14 cellular contexts compared by ENCODE assay signal in the genomic region with DNA sequence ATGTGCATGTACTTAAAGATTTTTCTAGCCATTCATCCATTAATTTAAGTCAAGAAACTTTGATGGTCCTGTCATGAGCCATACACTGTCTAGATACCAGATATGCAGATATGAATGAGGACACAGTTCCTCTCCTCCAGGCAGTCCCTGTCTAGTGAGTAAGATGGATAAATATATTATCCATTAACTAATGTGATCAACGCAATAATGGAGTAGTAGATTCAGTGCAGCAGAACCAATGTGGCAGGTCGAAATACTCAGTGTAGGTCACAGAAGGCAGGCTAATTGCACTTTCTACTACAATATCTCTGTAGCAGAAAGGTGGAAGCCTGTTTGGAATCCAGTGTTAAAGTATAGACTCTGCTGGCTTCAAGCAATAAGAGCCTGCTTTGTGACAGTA.
DNase-seq lines count a peak whose midpoint lies in the region; TF ChIP-seq lines count a peak whose summit lies in the region.
"Had no signal": no experiment of that assay in that cellular context is flagged by ENCODE, and none has a peak within 500 bp of the region (broad histone marks: within the 10 kb centered on the region; RNA-seq: fewer than 3 reads in every experiment).

No MANE protein-coding gene starts in this region.

- intact Hi-C loops in activated CD4-positive, alpha-beta memory T cell treated with anti-CD3 and anti-CD28 coated beads for 36 hours (cut with micrococcal nuclease) = no loop called here

- DNase-seq in ACHN (peak; percentile 2), Caki2 (ENCODE audit: low read depth) (peak; percentile 47), left kidney (ENCODE audit: low read depth, low spot score) (peak; percentile 22), renal cortical epithelial cell (ENCODE audit: low read depth) (peak; percentile 10), HEK293T (ENCODE audit: extremely low spot score) (no peak)
- DNase-seq in activated CD4-positive, alpha-beta memory T cell treated with anti-CD3 and anti-CD28 coated beads for 36 hours = no peak
- DNase-seq: Caco-2; CD4-positive, alpha-beta T cell; DMS153; DMS79; GDM1; HCEC 1CT; IMR-90 had no signal

- no peaks in the 10 kb centered on the region for H3K27me3 Mint-ChIP-seq in activated CD4-positive, alpha-beta memory T cell treated with anti-CD3 and anti-CD28 coated beads for 36 hours
- H3K27me3 Mint-ChIP-seq: CD4-positive, alpha-beta T cell had no signal

- in situ Hi-C loops in ACHN (cut with HindIII; ENCODE audit: low pct_ligation_motif_present, low pct_unique_long_range_greater_than_20kb, low sequenced_read_pairs) = no loop called here
- in situ Hi-C loops in Caki2 (cut with HindIII; ENCODE audit: low pct_unique_long_range_greater_than_20kb, low sequenced_read_pairs) = no loop called here

- no peaks in the 10 kb centered on the region for H3K36me3 Mint-ChIP-seq in activated CD4-positive, alpha-beta memory T cell treated with anti-CD3 and anti-CD28 coated beads for 36 hours

- POLR2A ChIA-PET in HEK293T (lab: Yijun Ruan, JAX) = no interaction called here
- POLR2A ChIA-PET in activated CD4-positive, alpha-beta memory T cell treated with anti-CD3 and anti-CD28 coated beads for 36 hours (lab: Charles Lee) = no interaction called here

- H3K4me3 Mint-ChIP-seq in activated CD4-positive, alpha-beta memory T cell treated with anti-CD3 and anti-CD28 coated beads for 36 hours = no peak overlapping the region
- H3K4me3 Mint-ChIP-seq: CD4-positive, alpha-beta T cell; GM23338 had no signal

- H3K9me3 Mint-ChIP-seq in activated CD4-positive, alpha-beta memory T cell treated with anti-CD3 and anti-CD28 coated beads for 36 hours = peaks cover 3% of the 10 kb centered on the region
- H3K9me3 Mint-ChIP-seq: GM23338 had no signal

- H3K4me1 Mint-ChIP-seq in activated CD4-positive, alpha-beta memory T cell treated with anti-CD3 and anti-CD28 coated beads for 36 hours (ENCODE audit: low read depth) = no peaks in the 10 kb centered on the region

- no peak overlapping the region for H3K27ac Mint-ChIP-seq in activated CD4-positive, alpha-beta memory T cell treated with anti-CD3 and anti-CD28 coated beads for 36 hours
- H3K27ac Mint-ChIP-seq: CD4-positive, alpha-beta T cell; GM23338 had no signal

- CTCF ChIA-PET in HEK293T (lab: Yijun Ruan, JAX) = no interaction called here
- CTCF ChIA-PET in activated CD4-positive, alpha-beta memory T cell treated with anti-CD3 and anti-CD28 coated beads for 36 hours (lab: Charles Lee) = no interaction called here

TF ChIP-seq in HEK293T, 16 proteins besides CTCF, POLR2A, EP300 and RAD21:
- TF ChIP-seq LEF1 (IDR thresholded peaks at IDR 0.05; ENCODE audit: borderline replicate concordance) (no peak), NFRKB (IDR thresholded peaks at IDR 0.05) (no peak), SUZ12 (IDR thresholded peaks at IDR 0.05) (no peak), FOXA1 (IDR thresholded peaks at IDR 0.05) (no peak), HDGF (IDR thresholded peaks at IDR 0.05; ENCODE audit: borderline replicate concordance) (no peak), ELF4 (IDR thresholded peaks at IDR 0.05) (no peak), L3MBTL2 (conservative IDR thresholded peaks at IDR 0.05) (no peak), SP1 (IDR thresholded peaks at IDR 0.05) (no peak), FOXK2 (IDR thresholded peaks at IDR 0.05) (no peak), ARNT (IDR thresholded peaks at IDR 0.05) (no peak), FOXM1 (IDR thresholded peaks at IDR 0.05; ENCODE audit: borderline replicate concordance) (no peak), CTBP1 (IDR thresholded peaks at IDR 0.05; ENCODE audit: borderline replicate concordance) (no peak), ZNF384 (IDR thresholded peaks at IDR 0.05) (no peak), BHLHE40 (IDR thresholded peaks at IDR 0.05; ENCODE audit: borderline replicate concordance) (no peak), TARDBP (IDR thresholded peaks at IDR 0.05) (no peak)
- TF ChIP-seq, protein P1, sequence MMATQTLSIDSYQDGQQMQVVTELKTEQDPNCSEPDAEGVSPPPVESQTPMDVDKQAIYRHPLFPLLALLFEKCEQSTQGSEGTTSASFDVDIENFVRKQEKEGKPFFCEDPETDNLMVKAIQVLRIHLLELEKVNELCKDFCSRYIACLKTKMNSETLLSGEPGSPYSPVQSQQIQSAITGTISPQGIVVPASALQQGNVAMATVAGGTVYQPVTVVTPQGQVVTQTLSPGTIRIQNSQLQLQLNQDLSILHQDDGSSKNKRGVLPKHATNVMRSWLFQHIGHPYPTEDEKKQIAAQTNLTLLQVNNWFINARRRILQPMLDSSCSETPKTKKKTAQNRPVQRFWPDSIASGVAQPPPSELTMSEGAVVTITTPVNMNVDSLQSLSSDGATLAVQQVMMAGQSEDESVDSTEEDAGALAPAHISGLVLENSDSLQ (IDR thresholded peaks at IDR 0.05) = no peak
TF ChIP-seq in HEK293T: peak in this region for 0.

Comparison
In these comparisons a context has a peak if more than half of its experiments do, and no peak if none do; other contexts are left out.
1. DNase-seq: peak in ACHN (single experiment), Caki2 (single experiment), left kidney (single experiment) and renal cortical epithelial cell (single experiment); none in HEK293T (single experiment) and activated CD4-positive, alpha-beta memory T cell treated with anti-CD3 and anti-CD28 coated beads for 36 hours (single experiment).